Comparison of ENCODE assay signal across 18 cellular contexts in the genomic region with DNA sequence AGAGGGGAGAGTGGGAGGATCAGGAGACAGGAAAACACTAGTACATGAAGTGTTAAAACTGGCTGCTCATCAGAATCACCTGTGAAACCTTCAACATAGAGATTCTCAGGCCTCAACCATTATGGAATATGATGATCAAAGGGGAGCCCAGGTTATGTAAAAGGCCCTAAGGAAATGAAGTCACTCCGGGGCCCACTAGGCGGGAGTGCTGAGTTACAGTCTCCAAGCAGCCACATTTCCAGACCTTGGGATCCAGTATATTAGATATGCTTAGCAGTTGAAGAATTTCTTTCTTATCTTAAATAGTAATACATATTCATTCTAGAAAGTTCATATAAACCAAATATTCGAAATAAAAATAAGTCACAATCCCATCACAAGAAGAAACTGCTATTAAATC.
DNase-seq lines count a peak whose midpoint lies in the region; TF ChIP-seq lines count a peak whose summit lies in the region.
"Had no signal": no experiment of that assay in that cellular context is flagged by ENCODE, and none has a peak within 500 bp of the region (broad histone marks: within the 10 kb centered on the region; RNA-seq: fewer than 3 reads in every experiment).

No MANE protein-coding gene starts in this region.

- intact Hi-C loops in lower leg skin (cut with DNase I; ENCODE audit: low total_unique reads): no loop called here

- no peaks in the 10 kb centered on the region for H3K36me3 Mint-ChIP-seq in chondrocyte (ENCODE audit: low read depth)
- H3K36me3 Mint-ChIP-seq in nephron (ENCODE audit: low read depth): no peaks in the 10 kb centered on the region

- TF ChIP-seq POLR2A in lower leg skin (IDR thresholded peaks at IDR 0.05): no peak

- TF ChIP-seq CTCF in chondrocyte (IDR thresholded peaks at IDR 0.05) (peak; percentile 38), nephron (IDR thresholded peaks at IDR 0.05; ENCODE audit: unreplicated experiment in 3 of 3) (peak in 2 of 3 experiments; percentile 14 to 25), lower leg skin (IDR thresholded peaks at IDR 0.05) (no peak)

- DNase-seq in DMS 273 (lab: John Stamatoyannopoulos, UW; ENCODE audit: unreplicated experiment) (peak; percentile 3), DMS 273 treated with DMSO at 0.1 percent for 48 hours (lab: John Stamatoyannopoulos, UW) (no peak), LHCN-M2 (ENCODE audit: low read depth) (peak; percentile 11), chondrocyte (ENCODE audit: low spot score) (no peak), lower leg skin (ENCODE audit: low spot score in 2 of 2) (no peak), HuH-7.5 (ENCODE audit: low spot score) (no peak)
- DNase-seq in stimulated activated CD4-positive, alpha-beta T cell treated with anti-CD3 and anti-CD28 coated beads, Interleukin-15, amount 100 ng/mL, for 24 hours: no peak
- DNase-seq: 8988T; CD4-positive, CD25-positive, alpha-beta regulatory T cell; effector memory CD8-positive, alpha-beta T cell; EL; hypothalamus; NCI-H1048; spleen; stimulated activated naive CD4-positive, alpha-beta T cell had no signal

- H3K27me3 Mint-ChIP-seq in chondrocyte (ENCODE audit: low read depth) (no peaks in the 10 kb centered on the region), nephron (ENCODE audit: low read depth) (no peaks in the 10 kb centered on the region)
- H3K27me3 Mint-ChIP-seq: CD4-positive, CD25-positive, alpha-beta regulatory T cell; central memory CD8-positive, alpha-beta T cell; effector memory CD8-positive, alpha-beta T cell had no signal

- H3K4me1 Mint-ChIP-seq in chondrocyte (ENCODE audit: low read depth): no peaks in the 10 kb centered on the region
- H3K4me1 Mint-ChIP-seq in nephron: peaks cover 8% of the 10 kb centered on the region
- H3K4me1 Mint-ChIP-seq: CD4-positive, CD25-positive, alpha-beta regulatory T cell; central memory CD8-positive, alpha-beta T cell had no signal

- no peak overlapping the region for H3K4me3 ChIP-seq in lower leg skin (ENCODE audit: low read depth, poor library complexity, severe bottlenecking)
- H3K4me3 ChIP-seq: spleen had no signal

- H3K4me3 Mint-ChIP-seq in chondrocyte (ENCODE audit: unreplicated experiment) (no peak overlapping the region), nephron (no peak overlapping the region)
- H3K4me3 Mint-ChIP-seq: activated T-helper 1 cell treated with anti-CD3 and anti-CD28 coated beads, Interleukin-12 subunit alpha, Interleukin-12 subunit beta, Interleukin-2, Interleukin-4 antibody, amounts not matched to agents 30 ng/mL and 10 ng/mL and 1 ng/mL, durations not matched to agents 14 hours and 24 hours and 36 hours; CD4-positive, CD25-positive, alpha-beta regulatory T cell; central memory CD8-positive, alpha-beta T cell; effector memory CD8-positive, alpha-beta T cell had no signal

- peaks cover 4% of the 10 kb centered on the region for H3K9me3 Mint-ChIP-seq in chondrocyte (ENCODE audit: low read depth)
- no peaks in the 10 kb centered on the region for H3K9me3 Mint-ChIP-seq in nephron
- H3K9me3 Mint-ChIP-seq: activated T-helper 1 cell treated with anti-CD3 and anti-CD28 coated beads, Interleukin-12 subunit alpha, Interleukin-12 subunit beta, Interleukin-2, Interleukin-4 antibody, amounts not matched to agents 30 ng/mL and 10 ng/mL and 1 ng/mL, durations not matched to agents 14 hours and 24 hours and 36 hours; central memory CD8-positive, alpha-beta T cell; effector memory CD8-positive, alpha-beta T cell had no signal

- no peak overlapping the region for H3K27ac Mint-ChIP-seq in chondrocyte (ENCODE audit: unreplicated experiment)
- peak overlapping the region in 2 of 3 experiments; percentile 67 for H3K27ac Mint-ChIP-seq in nephron
- H3K27ac Mint-ChIP-seq: activated T-helper 1 cell treated with anti-CD3 and anti-CD28 coated beads, Interleukin-12 subunit alpha, Interleukin-12 subunit beta, Interleukin-2, Interleukin-4 antibody, amounts not matched to agents 30 ng/mL and 10 ng/mL and 1 ng/mL, durations not matched to agents 14 hours and 24 hours and 36 hours; CD4-positive, CD25-positive, alpha-beta regulatory T cell; effector memory CD8-positive, alpha-beta T cell had no signal

- 82 to 88% methylated on average over 3 of the region's 3 CpGs for WGBS in lower leg skin, 2 donors

Comparison
In these comparisons a context has a peak if more than half of its experiments do, and no peak if none do; other contexts are left out.
1. DNase-seq: peak in DMS 273 (single experiment) and LHCN-M2 (single experiment); none in DMS 273 treated with DMSO at 0.1 percent for 48 hours (single experiment), chondrocyte (single experiment), stimulated activated CD4-positive, alpha-beta T cell treated with anti-CD3 and anti-CD28 coated beads, Interleukin-15, amount 100 ng/mL, for 24 hours (single experiment), lower leg skin (0 of 2) and HuH-7.5 (single experiment).
2. CTCF ChIP-seq: peak in chondrocyte (single experiment) and nephron (2 of 3); none in lower leg skin (0 of 3).